21 cellular contexts compared by ENCODE assay signal in the genomic region with DNA sequence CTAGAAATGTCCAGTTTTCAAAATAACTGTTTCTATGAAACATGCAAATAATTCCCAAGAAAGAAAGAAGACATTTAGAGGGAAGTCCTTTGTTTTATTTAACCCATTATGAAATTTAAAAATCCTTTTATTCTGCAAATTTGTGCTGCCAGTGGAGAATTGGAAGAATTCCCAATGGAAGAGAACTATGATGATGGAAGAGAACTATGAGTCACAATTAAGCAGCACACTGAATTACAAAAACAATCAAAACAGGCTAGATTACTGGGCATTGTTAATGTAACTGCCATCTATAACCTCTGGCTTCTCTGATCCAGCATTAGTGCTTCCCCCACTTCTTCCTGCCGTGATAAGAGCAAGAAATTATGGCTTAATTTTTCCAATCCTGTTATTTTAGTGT.
DNase-seq lines count a peak whose midpoint lies in the region; ATAC-seq and TF ChIP-seq lines count a peak whose summit lies in the region.
"Had no signal": no experiment of that assay in that cellular context is flagged by ENCODE, and none has a peak within 500 bp of the region (broad histone marks: within the 10 kb centered on the region; RNA-seq: fewer than 3 reads in every experiment).

No MANE protein-coding gene starts in this region.

- H3K27ac ChIP-seq in HUES48 (ENCODE audit: low read depth, low read length) (peak overlapping the region; percentile 63), osteoblast (ENCODE audit: low read depth, low read length) (no peak overlapping the region)
- H3K27ac ChIP-seq: thoracic aorta had no signal

- H3K9me3 ChIP-seq in HUES48 (ENCODE audit: control insufficient read depth, insufficient read depth, low read length) (no peaks in the 10 kb centered on the region), osteoblast (ENCODE audit: low read depth, low read length) (no peaks in the 10 kb centered on the region)
- H3K9me3 ChIP-seq: thoracic aorta had no signal

- no peaks in the 10 kb centered on the region for H4K20me1 ChIP-seq in osteoblast (ENCODE audit: insufficient read depth, low read length)

- no peaks in the 10 kb centered on the region for H3K27me3 Mint-ChIP-seq in type B pancreatic cell
- H3K27me3 Mint-ChIP-seq: effector memory CD8-positive, alpha-beta T cell; memory B cell; naive B cell; stimulated activated memory B cell treated with anti-CD40 and anti-IgM and Interleukin-4, amounts not matched to agents 10 μg/mL and 1 μg/mL and 100 μg/mL, for 72 hours had no signal

- H3K4me1 ChIP-seq in HUES48 (ENCODE audit: control insufficient read depth, insufficient read depth, low read length) = peaks cover 41% of the 10 kb centered on the region
- H3K4me1 ChIP-seq in osteoblast (ENCODE audit: insufficient read depth, low read length) = no peaks in the 10 kb centered on the region

- peaks cover 4% of the 10 kb centered on the region for H3K4me1 Mint-ChIP-seq in type B pancreatic cell (ENCODE audit: unreplicated experiment)
- H3K4me1 Mint-ChIP-seq: memory B cell; naive B cell; stimulated activated memory B cell treated with anti-CD40 and anti-IgM and Interleukin-4, amounts not matched to agents 10 μg/mL and 1 μg/mL and 100 μg/mL, for 72 hours had no signal

- no peaks in the 10 kb centered on the region for H3K79me2 ChIP-seq in osteoblast (ENCODE audit: insufficient read depth, low read length)

- TF ChIP-seq CTCF in AG10803 (conservative IDR thresholded peaks at IDR 0.05; ENCODE audit: low read length) (no peak), osteoblast (IDR thresholded peaks at IDR 0.05; ENCODE audit: extremely low read depth, low read depth, low read length) (no peak), type B pancreatic cell (conservative IDR thresholded peaks at IDR 0.05) (no peak)

- peak; percentile 13 for DNase-seq in AG10803 (ENCODE audit: low read depth)
- DNase-seq in dermis microvascular lymphatic vessel endothelial cell (ENCODE audit: low read depth in 2 of 2) = peak; percentile 64 to 86
- peak; percentile 23 for DNase-seq in glomerular endothelial cell (ENCODE audit: extremely low read depth, low read depth, low spot score)
- no peak for DNase-seq in SW480 (ENCODE audit: low spot score)
- no peak for DNase-seq in osteoblast (ENCODE audit: insufficient read length, low spot score, missing footprints)
- no peak for DNase-seq in type B pancreatic cell (ENCODE audit: extremely low spot score, unreplicated experiment)
- DNase-seq: activated CD4-positive, CD25-positive, alpha-beta regulatory T cell treated with anti-CD3 and anti-CD28 coated beads, Interleukin-2, amount 50 U/mL, for 72 hours; activated CD8-positive, alpha-beta T cell treated with anti-CD3 and anti-CD28 coated beads, Interleukin-2, amount 10 ng/mL, durations not matched to agents 7 days and 5 days; activated naive CD4-positive, alpha-beta T cell treated with Interleukin-2 at 50 U/mL for 16 hours; activated T-cell treated with anti-CD3 and anti-CD28 coated beads, Interleukin-2, amount 50 U/mL, for 4 hours; anterior cingulate cortex; effector memory CD8-positive, alpha-beta T cell; kidney glomerular epithelial cell; naive B cell; NCI-H1092; NCI-H510A had no signal

- H3K9me3 Mint-ChIP-seq in type B pancreatic cell = no peaks in the 10 kb centered on the region
- H3K9me3 Mint-ChIP-seq: memory B cell; stimulated activated memory B cell treated with anti-CD40 and anti-IgM and Interleukin-4, amounts not matched to agents 10 μg/mL and 1 μg/mL and 100 μg/mL, for 72 hours had no signal

- H3K4me3 ChIP-seq in AG10803 (ENCODE audit: low read length) = no peak overlapping the region
- peak overlapping the region; percentile 4; the same call in 1 of the 2 replicates for H3K4me3 ChIP-seq in HUES48 (ENCODE audit: low read depth, low read length)
- no peak overlapping the region for H3K4me3 ChIP-seq in osteoblast (ENCODE audit: insufficient read depth, low read length)
- H3K4me3 ChIP-seq: thoracic aorta had no signal

- no peak overlapping the region for H2AFZ ChIP-seq in osteoblast (ENCODE audit: low read length)

- no peak overlapping the region for H3K4me3 Mint-ChIP-seq in type B pancreatic cell
- H3K4me3 Mint-ChIP-seq: activated CD8-positive, alpha-beta T cell treated with anti-CD3 and anti-CD28 coated beads, Interleukin-2, amount 10 ng/mL, durations not matched to agents 7 days and 5 days; activated T-cell treated with anti-CD3 and anti-CD28 coated beads, Interleukin-2, amount 50 U/mL, for 4 hours; effector memory CD8-positive, alpha-beta T cell; memory B cell; naive B cell; stimulated activated memory B cell treated with anti-CD40 and anti-IgM and Interleukin-4, amounts not matched to agents 10 μg/mL and 1 μg/mL and 100 μg/mL, for 72 hours had no signal

- H3K36me3 Mint-ChIP-seq in type B pancreatic cell = peaks cover 4% of the 10 kb centered on the region
- H3K36me3 Mint-ChIP-seq: memory B cell; naive B cell; stimulated activated memory B cell treated with anti-CD40 and anti-IgM and Interleukin-4, amounts not matched to agents 10 μg/mL and 1 μg/mL and 100 μg/mL, for 72 hours had no signal

- no peaks in the 10 kb centered on the region for H3K27me3 ChIP-seq in HUES48 (ENCODE audit: control insufficient read depth, insufficient read depth, low read length)
- H3K27me3 ChIP-seq in osteoblast (ENCODE audit: insufficient read depth, low read length) = no peaks in the 10 kb centered on the region

- no peak for ATAC-seq in SK-N-SH treated with all-trans-retinoic acid at 6 μM for 48 hours
- ATAC-seq: activated CD8-positive, alpha-beta T cell treated with anti-CD3 and anti-CD28 coated beads, Interleukin-2, amount 10 ng/mL, durations not matched to agents 7 days and 5 days; activated T-cell treated with anti-CD3 and anti-CD28 coated beads, Interleukin-2, amount 50 U/mL, for 4 hours; effector memory CD8-positive, alpha-beta T cell; stimulated activated memory B cell treated with anti-CD40 and anti-IgM and Interleukin-4, amounts not matched to agents 10 μg/mL and 1 μg/mL and 100 μg/mL, for 72 hours had no signal

- H3K9ac ChIP-seq in HUES48 (ENCODE audit: low read depth, low read length) = no peak overlapping the region

- no peak overlapping the region for H3K4me2 ChIP-seq in osteoblast (ENCODE audit: insufficient read depth, low read length)

- no peaks in the 10 kb centered on the region for H3K36me3 ChIP-seq in HUES48 (ENCODE audit: control insufficient read depth, insufficient read depth, low read length)
- no peaks in the 10 kb centered on the region for H3K36me3 ChIP-seq in osteoblast (ENCODE audit: insufficient read depth, low read length)
- H3K36me3 ChIP-seq: thoracic aorta had no signal

- no peak overlapping the region for H3K27ac Mint-ChIP-seq in type B pancreatic cell
- H3K27ac Mint-ChIP-seq: activated CD8-positive, alpha-beta T cell treated with anti-CD3 and anti-CD28 coated beads, Interleukin-2, amount 10 ng/mL, durations not matched to agents 7 days and 5 days; effector memory CD8-positive, alpha-beta T cell; memory B cell; naive B cell; stimulated activated memory B cell treated with anti-CD40 and anti-IgM and Interleukin-4, amounts not matched to agents 10 μg/mL and 1 μg/mL and 100 μg/mL, for 72 hours had no signal

TF ChIP-seq in SK-N-SH treated with all-trans-retinoic acid at 6 μM for 48 hours, 23 proteins besides CTCF, POLR2A, EP300 and RAD21 (continues in another document):
- TF ChIP-seq ZFP3 (CRISPR knock-in tag; IDR thresholded peaks at IDR 0.05) (no peak), PPARA (CRISPR knock-in tag; IDR thresholded peaks at IDR 0.05; ENCODE audit: borderline replicate concordance) (no peak), SNAI2 (CRISPR knock-in tag; IDR thresholded peaks at IDR 0.05) (no peak), ZNF70 (CRISPR knock-in tag; IDR thresholded peaks at IDR 0.05) (no peak), ZC3H10 (CRISPR knock-in tag; IDR thresholded peaks at IDR 0.05) (no peak), ZNF565 (CRISPR knock-in tag; conservative IDR thresholded peaks at IDR 0.05; ENCODE audit: low read depth) (no peak), TCF4 (CRISPR knock-in tag; IDR thresholded peaks at IDR 0.05; ENCODE audit: borderline replicate concordance) (no peak), CSDC2 (CRISPR knock-in tag; IDR thresholded peaks at IDR 0.05) (no peak), GLIS3 (CRISPR knock-in tag; IDR thresholded peaks at IDR 0.05) (no peak), RARB (CRISPR knock-in tag; IDR thresholded peaks at IDR 0.05) (no peak), OSR1 (CRISPR knock-in tag; IDR thresholded peaks at IDR 0.05) (no peak)
- TF ChIP-seq, protein P1, sequence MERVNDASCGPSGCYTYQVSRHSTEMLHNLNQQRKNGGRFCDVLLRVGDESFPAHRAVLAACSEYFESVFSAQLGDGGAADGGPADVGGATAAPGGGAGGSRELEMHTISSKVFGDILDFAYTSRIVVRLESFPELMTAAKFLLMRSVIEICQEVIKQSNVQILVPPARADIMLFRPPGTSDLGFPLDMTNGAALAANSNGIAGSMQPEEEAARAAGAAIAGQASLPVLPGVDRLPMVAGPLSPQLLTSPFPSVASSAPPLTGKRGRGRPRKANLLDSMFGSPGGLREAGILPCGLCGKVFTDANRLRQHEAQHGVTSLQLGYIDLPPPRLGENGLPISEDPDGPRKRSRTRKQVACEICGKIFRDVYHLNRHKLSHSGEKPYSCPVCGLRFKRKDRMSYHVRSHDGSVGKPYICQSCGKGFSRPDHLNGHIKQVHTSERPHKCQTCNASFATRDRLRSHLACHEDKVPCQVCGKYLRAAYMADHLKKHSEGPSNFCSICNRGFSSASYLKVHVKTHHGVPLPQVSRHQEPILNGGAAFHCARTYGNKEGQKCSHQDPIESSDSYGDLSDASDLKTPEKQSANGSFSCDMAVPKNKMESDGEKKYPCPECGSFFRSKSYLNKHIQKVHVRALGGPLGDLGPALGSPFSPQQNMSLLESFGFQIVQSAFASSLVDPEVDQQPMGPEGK (CRISPR knock-in tag; IDR thresholded peaks at IDR 0.05; ENCODE audit: borderline replicate concordance) = no peak
- TF ChIP-seq, protein P2, sequence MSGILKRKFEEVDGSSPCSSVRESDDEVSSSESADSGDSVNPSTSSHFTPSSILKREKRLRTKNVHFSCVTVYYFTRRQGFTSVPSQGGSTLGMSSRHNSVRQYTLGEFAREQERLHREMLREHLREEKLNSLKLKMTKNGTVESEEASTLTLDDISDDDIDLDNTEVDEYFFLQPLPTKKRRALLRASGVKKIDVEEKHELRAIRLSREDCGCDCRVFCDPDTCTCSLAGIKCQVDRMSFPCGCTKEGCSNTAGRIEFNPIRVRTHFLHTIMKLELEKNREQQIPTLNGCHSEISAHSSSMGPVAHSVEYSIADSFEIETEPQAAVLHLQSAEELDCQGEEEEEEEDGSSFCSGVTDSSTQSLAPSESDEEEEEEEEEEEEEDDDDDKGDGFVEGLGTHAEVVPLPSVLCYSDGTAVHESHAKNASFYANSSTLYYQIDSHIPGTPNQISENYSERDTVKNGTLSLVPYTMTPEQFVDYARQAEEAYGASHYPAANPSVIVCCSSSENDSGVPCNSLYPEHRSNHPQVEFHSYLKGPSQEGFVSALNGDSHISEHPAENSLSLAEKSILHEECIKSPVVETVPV (CRISPR knock-in tag; IDR thresholded peaks at IDR 0.05) = no peak

Comparison
In these comparisons a context has a peak if more than half of its experiments do, and no peak if none do; other contexts are left out.
1. DNase-seq: peak in AG10803 (single experiment), dermis microvascular lymphatic vessel endothelial cell (2 of 2) and glomerular endothelial cell (single experiment); none in SW480 (single experiment), osteoblast (single experiment) and type B pancreatic cell (single experiment).